In the genomic region with DNA sequence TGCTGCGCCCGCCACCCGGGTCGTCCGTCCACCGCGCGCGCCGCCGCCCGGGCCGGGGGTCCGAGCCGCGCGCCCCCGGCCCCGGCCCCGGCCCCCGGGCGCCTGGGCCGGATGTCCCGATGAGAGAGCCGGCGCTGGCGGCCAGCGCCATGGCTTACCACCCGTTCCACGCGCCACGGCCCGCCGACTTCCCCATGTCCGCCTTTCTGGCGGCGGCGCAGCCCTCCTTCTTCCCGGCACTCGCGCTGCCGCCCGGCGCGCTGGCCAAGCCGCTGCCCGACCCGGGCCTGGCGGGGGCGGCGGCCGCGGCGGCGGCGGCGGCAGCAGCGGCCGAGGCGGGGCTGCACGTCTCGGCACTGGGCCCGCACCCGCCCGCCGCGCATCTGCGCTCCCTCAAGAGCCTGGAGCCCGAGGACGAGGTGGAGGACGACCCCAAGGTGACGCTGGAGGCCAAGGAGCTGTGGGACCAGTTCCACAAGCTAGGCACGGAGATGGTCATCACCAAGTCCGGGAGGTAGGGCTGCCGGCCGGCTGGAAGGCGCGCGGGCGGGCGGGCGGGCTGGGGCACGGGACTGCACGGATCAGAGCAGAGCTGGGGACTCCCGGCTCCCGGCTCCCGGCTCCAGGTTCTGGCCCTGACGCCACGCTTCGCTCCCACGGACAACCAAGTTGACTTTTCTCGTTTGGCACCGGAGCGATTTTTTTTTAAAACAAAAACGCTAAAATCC, we compare ENCODE assay signal across 8 cellular contexts. TPM values are rescaled to one million over a fixed set of nuclear protein-coding genes. Genes with fewer than 3 reads are reported as not detected.
DNase-seq lines count a peak whose midpoint lies in the region; ATAC-seq and TF ChIP-seq lines count a peak whose summit lies in the region.

No MANE protein-coding gene starts in this region.

- intact Hi-C loops in thyroid gland (cut with DNase I) = no loop called here

- no peak for TF ChIP-seq POLR2A in thyroid gland (IDR thresholded peaks at IDR 0.05)

- H3K9me3 Mint-ChIP-seq in activated T-cell treated with anti-CD3 and anti-CD28 coated beads, Interleukin-2, amount 50 U/mL, for 4 hours = no peaks in the 10 kb centered on the region
- H3K9me3 Mint-ChIP-seq in activated T-cell treated with anti-CD3 and anti-CD28 coated beads, Interleukin-2, amount 50 U/mL, for 72 hours = no peaks in the 10 kb centered on the region

- DNase-seq in activated T-cell treated with anti-CD3 and anti-CD28 coated beads, Interleukin-2, amount 50 U/mL, for 4 hours = no peak
- DNase-seq in activated T-cell treated with anti-CD3 and anti-CD28 coated beads, Interleukin-2, amount 50 U/mL, for 1 hour = no peak
- no peak for DNase-seq in activated T-cell treated with anti-CD3 and anti-CD28 coated beads, Interleukin-2, amount 50 U/mL, for 72 hours
- no peak for DNase-seq in kidney epithelial cell (ENCODE audit: low read depth)
- no peak for DNase-seq in thyroid gland
- DNase-seq in hippocampal formation (lab: John Stamatoyannopoulos, UW) = no peak
- DNase-seq in NCI-H2171 treated with DMSO at 0.1 percent for 48 hours (lab: John Stamatoyannopoulos, UW) = no peak

- H3K4me3 Mint-ChIP-seq in activated T-cell treated with anti-CD3 and anti-CD28 coated beads, Interleukin-2, amount 50 U/mL, for 4 hours = peak overlapping the region; percentile 40
- H3K4me3 Mint-ChIP-seq in activated T-cell treated with anti-CD3 and anti-CD28 coated beads, Interleukin-2, amount 50 U/mL, for 72 hours = peak overlapping the region; percentile 76 to 86

- no peak overlapping the region for H3K27ac Mint-ChIP-seq in activated T-cell treated with anti-CD3 and anti-CD28 coated beads, Interleukin-2, amount 50 U/mL, for 72 hours

- H3K4me1 ChIP-seq in thyroid gland = peaks cover 29 to 67% of the 10 kb centered on the region in 2 donors

- H3K27me3 Mint-ChIP-seq in activated T-cell treated with anti-CD3 and anti-CD28 coated beads, Interleukin-2, amount 50 U/mL, for 4 hours (ENCODE audit: low read depth) = peaks cover 63% of the 10 kb centered on the region
- peaks cover 55% of the 10 kb centered on the region for H3K27me3 Mint-ChIP-seq in activated T-cell treated with anti-CD3 and anti-CD28 coated beads, Interleukin-2, amount 50 U/mL, for 72 hours (ENCODE audit: low read depth)

- no peaks in the 10 kb centered on the region for H3K9me3 ChIP-seq in thyroid gland

- ATAC-seq in activated T-cell treated with anti-CD3 and anti-CD28 coated beads, Interleukin-2, amount 50 U/mL, for 4 hours = no peak
- ATAC-seq in activated T-cell treated with anti-CD3 and anti-CD28 coated beads, Interleukin-2, amount 50 U/mL, for 72 hours (replicated peaks in 1 of 2) = peak; percentile 5 to 14
- no peak for ATAC-seq in GM18520 (IDR thresholded peaks at IDR 0.05; ENCODE audit: unreplicated experiment)

- H3K4me1 Mint-ChIP-seq in activated T-cell treated with anti-CD3 and anti-CD28 coated beads, Interleukin-2, amount 50 U/mL, for 4 hours (ENCODE audit: low read depth) = peaks cover 46% of the 10 kb centered on the region
- H3K4me1 Mint-ChIP-seq in activated T-cell treated with anti-CD3 and anti-CD28 coated beads, Interleukin-2, amount 50 U/mL, for 72 hours (ENCODE audit: low read depth) = peaks cover 41% of the 10 kb centered on the region

- peak overlapping the region; percentile 69 to 91 (median 75) for H3K27ac ChIP-seq in thyroid gland

- peak overlapping the region; percentile 50 for H3K4me3 ChIP-seq in kidney epithelial cell (ENCODE audit: low read depth, low read length)
- peak overlapping the region in 2 of 3 donors; percentile 37 to 73 for H3K4me3 ChIP-seq in thyroid gland (replicated peaks in 1 of 3)

- H3K27me3 ChIP-seq in kidney epithelial cell (ENCODE audit: control insufficient read depth, insufficient read depth, low read length) (peaks cover 88% of the 10 kb centered on the region), thyroid gland (peaks cover 40% of the 10 kb centered on the region)

- TF ChIP-seq CTCF in kidney epithelial cell (IDR thresholded peaks at IDR 0.05; ENCODE audit: insufficient read depth, low read length, poor library complexity, severe bottlenecking) (no peak), thyroid gland (IDR thresholded peaks at IDR 0.05) (no peak)

- H3K36me3 ChIP-seq in kidney epithelial cell (ENCODE audit: control insufficient read depth, insufficient read depth, low read length) = no peaks in the 10 kb centered on the region
- peaks cover 2 to 14% of the 10 kb centered on the region in 2 donors for H3K36me3 ChIP-seq in thyroid gland

- WGBS in thyroid gland, 2 donors = 0 to 1% methylated on average over 23 to 29 of the region's 95 CpGs

- H3K36me3 Mint-ChIP-seq in activated T-cell treated with anti-CD3 and anti-CD28 coated beads, Interleukin-2, amount 50 U/mL, for 4 hours (ENCODE audit: insufficient read depth) = no peaks in the 10 kb centered on the region
- H3K36me3 Mint-ChIP-seq in activated T-cell treated with anti-CD3 and anti-CD28 coated beads, Interleukin-2, amount 50 U/mL, for 72 hours (ENCODE audit: insufficient read depth in 2 of 2) = peaks cover 0 to 6% of the 10 kb centered on the region in 2 donors

RNA-seq across cellular contexts. Expression of a gene that starts 0.6 kb away (rescaled TPM):
- under 1 TPM; 0.05 to 0.16 (median 0.15) TPM for total RNA-seq in activated T-cell treated with anti-CD3 and anti-CD28 coated beads, Interleukin-2, amount 50 U/mL, for 4 hours
- under 1 TPM; 0.10 to 0.44 TPM for total RNA-seq in activated T-cell treated with anti-CD3 and anti-CD28 coated beads, Interleukin-2, amount 50 U/mL, for 72 hours
- 7.3 and 7.7 TPM in 2 replicates for total RNA-seq in kidney epithelial cell
- total RNA-seq in thyroid gland = 10 to 100 TPM in 2 of 4 donors, 1 to 10 TPM in 2; 5.3 to 20.2 (median 11.0) TPM

RNA-seq across cellular contexts. Expression of a gene that starts 52.0 kb away (rescaled TPM):
- not detected for total RNA-seq in activated T-cell treated with anti-CD3 and anti-CD28 coated beads, Interleukin-2, amount 50 U/mL, for 4 hours
- total RNA-seq in activated T-cell treated with anti-CD3 and anti-CD28 coated beads, Interleukin-2, amount 50 U/mL, for 72 hours = not detected
- total RNA-seq in kidney epithelial cell (not detected in 2 replicates), thyroid gland (under 1 TPM in 1 of 4 donors, not detected in 3; 0.54 TPM)

Comparison
In these comparisons a context has a peak if more than half of its experiments do, and no peak if none do; other contexts are left out.
1. ATAC-seq: peak in activated T-cell treated with anti-CD3 and anti-CD28 coated beads, Interleukin-2, amount 50 U/mL, for 72 hours (2 of 2); none in activated T-cell treated with anti-CD3 and anti-CD28 coated beads, Interleukin-2, amount 50 U/mL, for 4 hours (0 of 2) and GM18520 (single experiment).